In the genomic region with DNA sequence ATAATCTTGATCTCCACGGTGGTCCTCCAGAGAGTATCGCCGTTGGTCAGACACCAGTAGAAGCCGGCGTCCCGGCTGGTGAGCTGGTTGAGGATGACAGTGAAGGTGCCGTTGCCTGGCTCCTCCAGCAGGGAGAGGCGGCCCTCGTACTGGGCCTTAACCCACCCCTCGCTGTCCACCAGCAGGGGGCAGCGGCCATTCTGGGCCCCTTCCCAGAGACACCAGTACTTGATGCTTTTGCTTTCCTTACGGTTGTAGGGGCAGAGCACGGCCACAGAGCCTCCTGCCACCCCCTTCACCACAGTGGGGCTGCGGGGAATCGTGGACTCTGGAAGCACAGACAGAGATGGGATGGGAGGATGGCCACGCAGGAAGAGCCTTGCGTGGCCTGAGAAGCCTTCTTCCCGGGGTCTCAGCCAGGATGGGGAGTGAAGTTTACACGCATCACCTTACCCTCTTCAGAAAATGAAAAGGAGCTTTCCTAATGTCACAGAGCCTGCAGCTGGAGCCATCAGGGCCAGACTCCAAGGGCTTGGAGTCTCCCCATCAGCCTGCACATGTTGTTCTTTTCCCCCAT, we compare ENCODE assay signal across 8 cellular contexts. TPM values are rescaled to one million over a fixed set of nuclear protein-coding genes. Genes with fewer than 3 reads are reported as not detected.
DNase-seq lines count a peak whose midpoint lies in the region; ATAC-seq and TF ChIP-seq lines count a peak whose summit lies in the region.

No MANE protein-coding gene starts in this region.

- no peaks in the 10 kb centered on the region for H3K4me1 ChIP-seq in Caco-2

- H3K27me3 Mint-ChIP-seq in Caco-2 (ENCODE audit: insufficient read depth, unreplicated experiment): no peaks in the 10 kb centered on the region

- H3K9me3 ChIP-seq in Caco-2: no peaks in the 10 kb centered on the region

- CTCF ChIA-PET in Caco-2 (lab: Charles Lee): interaction anchor here (0.6 to 2.5 kb wide), 11 partner anchors 11 to 118 kb away, joined by 3 to 51 read pairs (median 4); a partner anchor contains a TSS

- no peaks in the 10 kb centered on the region for H3K4me1 Mint-ChIP-seq in Caco-2 (ENCODE audit: low read depth, unreplicated experiment)

- TF ChIP-seq CTCF in Caco-2 (IDR thresholded peaks at IDR 0.05; ENCODE audit: insufficient read depth in 1 of 2, low read depth in 1 of 2, low read length in 1 of 2, severe bottlenecking in 1 of 2, unreplicated experiment in 1 of 2): peak; percentile 86 to 94
- TF ChIP-seq CTCF in omental fat pad (IDR thresholded peaks at IDR 0.05): peak in 1 of 3 donors; percentile 4

- no TSS peak for BruUV-seq in Caco-2 (replicated peaks; lab: Mats Ljungman, UMichigan)

- no peaks in the 10 kb centered on the region for H3K9me3 Mint-ChIP-seq in Caco-2 (ENCODE audit: unreplicated experiment)

- no peaks in the 10 kb centered on the region for H3K36me3 Mint-ChIP-seq in Caco-2 (ENCODE audit: insufficient read depth, unreplicated experiment)

- POLR2A ChIA-PET in Caco-2 (lab: Charles Lee): no interaction called here

- no peak overlapping the region for H3K4me3 ChIP-seq in Caco-2 (ENCODE audit: low read depth, low read length)

- no peak overlapping the region for H3K4me3 Mint-ChIP-seq in Caco-2 (ENCODE audit: unreplicated experiment)

- no peaks in the 10 kb centered on the region for H3K27me3 ChIP-seq in Caco-2 (replicated peaks; ENCODE audit: control insufficient read depth, insufficient read depth, low read length)

- no peaks in the 10 kb centered on the region for H3K36me3 ChIP-seq in Caco-2 (ENCODE audit: control insufficient read depth, insufficient read depth, low read length)

- intact Hi-C loops in Caco-2 (cut with micrococcal nuclease; ENCODE audit: unreplicated experiment): loop anchor here (1.0 to 5.0 kb wide), 3 partner anchors 33 to 142 kb away; no protein-coding TSS in a partner anchor

- ATAC-seq in omental fat pad (ENCODE audit: low FRiP score) (no peak), GM18868 (IDR thresholded peaks at IDR 0.05; ENCODE audit: unreplicated experiment) (no peak), GM21529 (IDR thresholded peaks at IDR 0.05; ENCODE audit: unreplicated experiment) (no peak)

- H3K27ac Mint-ChIP-seq in Caco-2 (ENCODE audit: unreplicated experiment): no peak overlapping the region

- DNase-seq in Caco-2 (peak; percentile 66 to 78), HuH-7.5 (ENCODE audit: low spot score) (peak; percentile 72), foreskin melanocyte (peak; percentile 28), omental fat pad (ENCODE audit: low spot score) (no peak)
- DNase-seq in activated CD4-positive, alpha-beta T cell treated with anti-CD3 and anti-CD28 coated beads, Interleukin-2, amount 50 U/mL, for 48 hours: peak; percentile 63 to 70
- DNase-seq in stimulated activated CD4-positive, alpha-beta T cell treated with anti-CD3 and anti-CD28 coated beads, Interleukin-2, amount 100 ng/mL, for 24 hours: peak; percentile 54 to 69

RNA-seq across cellular contexts. Expression of a gene that starts 10.7 kb away (rescaled TPM):
- total RNA-seq in Caco-2 (2022) (not detected in 2 replicates), omental fat pad (under 1 TPM in 2 of 4 donors, not detected in 2; 0.24 to 0.44 TPM)

RNA-seq across cellular contexts. Expression of a gene that starts 13.8 kb away (rescaled TPM):
- not detected in 2 replicates for total RNA-seq in Caco-2 (2022)
- total RNA-seq in omental fat pad: 10 to 100 TPM in 1 of 4 donors, 1 to 10 TPM in 3; 3.2 to 23.2 (median 9.0) TPM

RNA-seq across cellular contexts. Expression of a gene that starts 34.7 kb away (rescaled TPM):
- total RNA-seq in Caco-2 (2022) (0.18 TPM in 1 of 2 replicates, not detected in the other), omental fat pad (not detected)

RNA-seq across cellular contexts. Expression of a gene that starts 38.3 kb away (rescaled TPM):
- not detected in 2 replicates for total RNA-seq in Caco-2 (2022)
- 10 to 100 TPM in 1 of 4 donors, 1 to 10 TPM in 1, not detected in 2; 5.1 to 65.1 TPM for total RNA-seq in omental fat pad
